8 cellular contexts compared by ENCODE assay signal in the genomic region with DNA sequence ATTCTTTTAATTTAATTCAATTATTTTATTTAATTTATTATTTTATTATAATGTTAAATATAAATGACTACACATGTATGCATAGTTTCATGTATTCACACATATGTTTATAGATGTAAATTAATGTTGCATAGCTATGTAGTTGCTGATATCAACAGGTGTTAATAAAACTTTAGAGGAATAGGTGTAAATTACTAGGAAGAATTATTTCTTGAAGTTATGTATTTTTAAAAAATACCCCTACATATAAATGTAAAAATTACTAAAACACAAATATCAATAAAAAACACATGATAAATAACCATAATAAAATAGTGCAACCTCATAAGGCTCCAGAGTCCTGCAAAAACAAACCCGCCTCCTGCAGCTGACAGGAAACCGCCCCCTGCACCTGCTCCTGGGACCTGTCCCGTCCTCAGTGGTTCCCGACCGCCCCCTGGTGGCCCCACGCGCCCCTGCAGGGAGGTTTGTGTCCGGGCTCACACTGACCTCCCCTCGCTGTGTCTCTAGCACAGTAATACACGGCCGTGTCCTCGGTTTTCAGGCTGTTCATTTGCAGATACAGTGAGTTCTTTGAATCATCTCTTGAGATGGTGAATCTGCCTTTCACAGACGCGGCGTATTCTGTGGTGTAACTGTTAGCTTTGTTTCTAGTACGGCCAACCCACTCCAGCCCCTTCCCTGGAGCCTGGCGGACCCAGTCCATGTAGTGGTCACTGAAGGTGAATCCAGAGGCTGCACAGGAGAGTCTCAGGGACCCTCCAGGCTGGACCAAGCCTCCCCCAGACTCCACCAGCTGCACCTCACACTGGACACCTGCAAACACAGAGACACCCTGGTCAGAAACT.
DNase-seq lines count a peak whose midpoint lies in the region; ATAC-seq and TF ChIP-seq lines count a peak whose summit lies in the region.

No MANE protein-coding gene starts in this region.

- H3K27me3 ChIP-seq in right lobe of liver, result no peaks in the 10 kb centered on the region

- TF ChIP-seq POLR2A in right lobe of liver (IDR thresholded peaks at IDR 0.05), result no peak

- H3K9me3 ChIP-seq in right lobe of liver, result no peaks in the 10 kb centered on the region

- no peaks in the 10 kb centered on the region for H3K36me3 Mint-ChIP-seq in activated naive CD8-positive, alpha-beta T cell treated with anti-CD3 and anti-CD28 coated beads, Interleukin-2, amount 50 U/mL, for 24 hours (ENCODE audit: low read depth)

- intact Hi-C loops in right lobe of liver (cut with DNase I), result no loop called here

- H3K36me3 ChIP-seq in right lobe of liver, result no peaks in the 10 kb centered on the region

- peaks cover 8% of the 10 kb centered on the region for H3K4me1 Mint-ChIP-seq in activated naive CD8-positive, alpha-beta T cell treated with anti-CD3 and anti-CD28 coated beads, Interleukin-2, amount 50 U/mL, for 24 hours

- 26% methylated on average over 17 of the region's 17 CpGs for WGBS in right lobe of liver (ENCODE audit: insufficient coverage, low coverage, low lambda C conversion rate, missing lambda C conversion rate)

- no peak overlapping the region for H3K4me3 ChIP-seq in GM12864 (ENCODE audit: low read depth, low read length)
- H3K4me3 ChIP-seq in right lobe of liver, result no peak overlapping the region

- H3K27ac ChIP-seq in right lobe of liver, result no peak overlapping the region

- H3K27me3 Mint-ChIP-seq in activated naive CD8-positive, alpha-beta T cell treated with anti-CD3 and anti-CD28 coated beads, Interleukin-2, amount 50 U/mL, for 24 hours, result peaks cover 9% of the 10 kb centered on the region

- peak; percentile 84 for ATAC-seq in activated naive CD8-positive, alpha-beta T cell treated with anti-CD3 and anti-CD28 coated beads, Interleukin-2, amount 50 U/mL, for 24 hours
- ATAC-seq in right lobe of liver (peak; percentile 64 to 81 (median 70)), HG03039 (IDR thresholded peaks at IDR 0.05; ENCODE audit: unreplicated experiment) (no peak), GM19324 (IDR thresholded peaks at IDR 0.05; ENCODE audit: low FRiP score, unreplicated experiment) (no peak)

- TF ChIP-seq CTCF in GM12864 (IDR thresholded peaks at IDR 0.05; ENCODE audit: low read depth, low read length, missing control alignments) (peak; percentile 86), right lobe of liver (IDR thresholded peaks at IDR 0.05) (peak; percentile 58 to 76 (median 70))

- H3K9me3 Mint-ChIP-seq in activated naive CD8-positive, alpha-beta T cell treated with anti-CD3 and anti-CD28 coated beads, Interleukin-2, amount 50 U/mL, for 24 hours, result no peaks in the 10 kb centered on the region

- H3K27ac Mint-ChIP-seq in activated naive CD8-positive, alpha-beta T cell treated with anti-CD3 and anti-CD28 coated beads, Interleukin-2, amount 50 U/mL, for 24 hours, result no peak overlapping the region

- H3K4me3 Mint-ChIP-seq in activated naive CD8-positive, alpha-beta T cell treated with anti-CD3 and anti-CD28 coated beads, Interleukin-2, amount 50 U/mL, for 24 hours, result no peak overlapping the region

- DNase-seq in GM12864 (ENCODE audit: low read depth) (peak; percentile 39), LoVo (ENCODE audit: low spot score) (peak; percentile 49), T-helper 1 cell (peak; percentile 32 to 63 (median 54)), right lobe of liver (peak; percentile 72 to 80 (median 77))
- DNase-seq in activated naive CD8-positive, alpha-beta T cell treated with anti-CD3 and anti-CD28 coated beads, Interleukin-2, amount 50 U/mL, for 24 hours, result peak; percentile 89
- peak; percentile 60 to 78 for DNase-seq in stimulated activated CD8-positive, alpha-beta memory T cell treated with anti-CD3 and anti-CD28 coated beads, Interleukin-7, amount 100 ng/mL, for 48 hours (ENCODE audit: extremely low read depth in 1 of 2, low read depth in 1 of 2)

- no peaks in the 10 kb centered on the region for H3K4me1 ChIP-seq in right lobe of liver

Comparison
In these comparisons a context has a peak if more than half of its experiments do, and no peak if none do; other contexts are left out.
1. DNase-seq: peak in every context shown above with its lines; median percentile 89 in activated naive CD8-positive, alpha-beta T cell treated with anti-CD3 and anti-CD28 coated beads, Interleukin-2, amount 50 U/mL, for 24 hours; 77 in right lobe of liver; 69 in stimulated activated CD8-positive, alpha-beta memory T cell treated with anti-CD3 and anti-CD28 coated beads, Interleukin-7, amount 100 ng/mL, for 48 hours; 54 in T-helper 1 cell; 49 in LoVo; 39 in GM12864.
2. ATAC-seq: peak in activated naive CD8-positive, alpha-beta T cell treated with anti-CD3 and anti-CD28 coated beads, Interleukin-2, amount 50 U/mL, for 24 hours (single experiment) and right lobe of liver (4 of 4); none in HG03039 (single experiment) and GM19324 (single experiment).